Comparison of ENCODE assay signal across 8 cellular contexts in the genomic region with DNA sequence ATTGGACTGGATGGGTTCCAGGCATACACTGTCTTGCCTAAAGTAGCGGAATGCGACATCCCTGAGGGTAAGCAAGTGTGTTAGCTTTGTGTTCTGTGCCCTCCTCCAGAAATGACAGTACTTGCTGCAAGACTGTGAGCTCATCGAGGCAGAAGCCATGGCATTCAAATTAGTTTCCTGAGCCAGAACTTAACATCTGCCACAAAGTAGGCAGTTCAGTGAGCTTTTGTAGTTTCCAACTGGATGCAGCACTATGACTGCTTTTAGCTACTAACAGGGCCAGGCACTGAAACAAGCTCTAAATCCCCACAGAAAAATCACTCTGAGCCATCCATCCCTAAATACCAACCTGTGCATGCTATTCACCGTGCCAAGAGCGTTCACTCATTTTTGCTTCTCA. TPM values are rescaled to one million over a fixed set of nuclear protein-coding genes. Genes with fewer than 3 reads are reported as not detected.
A peak's percentile ranks its signal among the peaks of the same experiment; 100 is the strongest.
DNase-seq lines count a peak whose midpoint lies in the region; ATAC-seq and TF ChIP-seq lines count a peak whose summit lies in the region.

No MANE protein-coding gene starts in this region.

- no peak for TF ChIP-seq POLR2A in vagina (IDR thresholded peaks at IDR 0.05)

- H3K9me3 Mint-ChIP-seq in T-cell, result no peaks in the 10 kb centered on the region
- H3K9me3 Mint-ChIP-seq in stimulated activated naive B cell treated with anti-CD40 and anti-IgM and Interleukin-4, amounts not matched to agents 10 μg/mL and 1 μg/mL and 100 μg/mL, for 72 hours, result no peaks in the 10 kb centered on the region

- no peak for ATAC-seq in T-cell (replicated peaks in 1 of 4)
- ATAC-seq in stimulated activated naive B cell treated with anti-CD40 and anti-IgM and Interleukin-4, amounts not matched to agents 10 μg/mL and 1 μg/mL and 100 μg/mL, for 72 hours (replicated peaks), result no peak

- no peaks in the 10 kb centered on the region for H3K9me3 ChIP-seq in vagina

- peak overlapping the region in 1 of 2 donors; percentile 83 for H3K27ac Mint-ChIP-seq in T-cell
- peak overlapping the region; percentile 77 for H3K27ac Mint-ChIP-seq in stimulated activated naive B cell treated with anti-CD40 and anti-IgM and Interleukin-4, amounts not matched to agents 10 μg/mL and 1 μg/mL and 100 μg/mL, for 72 hours

- no peak overlapping the region for H3K27ac ChIP-seq in vagina

- POLR2A ChIA-PET in T-cell (lab: Charles Lee), result no interaction called here

- H3K27me3 Mint-ChIP-seq in T-cell, result peaks cover 8 to 18% of the 10 kb centered on the region in 2 donors
- H3K27me3 Mint-ChIP-seq in stimulated activated naive B cell treated with anti-CD40 and anti-IgM and Interleukin-4, amounts not matched to agents 10 μg/mL and 1 μg/mL and 100 μg/mL, for 72 hours, result peaks cover 17 to 18% of the 10 kb centered on the region in 2 donors

- peaks cover 36 to 45% (median 36%) of the 10 kb centered on the region in 3 donors for H3K4me1 Mint-ChIP-seq in T-cell
- H3K4me1 Mint-ChIP-seq in stimulated activated naive B cell treated with anti-CD40 and anti-IgM and Interleukin-4, amounts not matched to agents 10 μg/mL and 1 μg/mL and 100 μg/mL, for 72 hours, result peaks cover 25 to 35% of the 10 kb centered on the region in 2 donors

- H3K36me3 Mint-ChIP-seq in T-cell, result no peaks in the 10 kb centered on the region
- peaks cover 12 to 25% of the 10 kb centered on the region in 2 donors for H3K36me3 Mint-ChIP-seq in stimulated activated naive B cell treated with anti-CD40 and anti-IgM and Interleukin-4, amounts not matched to agents 10 μg/mL and 1 μg/mL and 100 μg/mL, for 72 hours

- peak overlapping the region; percentile 84 to 97 (median 85) for H3K4me3 Mint-ChIP-seq in T-cell
- peak overlapping the region; percentile 97 to 98 for H3K4me3 Mint-ChIP-seq in stimulated activated naive B cell treated with anti-CD40 and anti-IgM and Interleukin-4, amounts not matched to agents 10 μg/mL and 1 μg/mL and 100 μg/mL, for 72 hours

- DNase-seq in NCI-H2171 treated with DMSO at 0.1 percent for 48 hours (lab: John Stamatoyannopoulos, UW) (peak; percentile 54), NCI-H2171 (lab: John Stamatoyannopoulos, UW) (no peak), T-cell (no peak), fibroblast of the aortic adventitia (ENCODE audit: low read depth) (peak; percentile 20), NOMO-1 (lab: John Stamatoyannopoulos, UW; ENCODE audit: unreplicated experiment in 2 of 2) (no peak), vagina (ENCODE audit: extremely low spot score in 2 of 2) (no peak), NCI-H1105 treated with DMSO at 0.1 percent for 48 hours (lab: John Stamatoyannopoulos, UW) (no peak)
- DNase-seq in stimulated activated naive B cell treated with anti-CD40 and anti-IgM and Interleukin-4, amounts not matched to agents 10 μg/mL and 1 μg/mL and 100 μg/mL, for 72 hours, result peak; percentile 2

- CTCF ChIA-PET in T-cell (lab: Charles Lee), result interaction anchor here in 1 of 2 donors (0.6 to 1.4 kb wide), 6 partner anchors 9 to 984 kb away, joined by 3 to 7 read pairs (median 4); no protein-coding TSS in a partner anchor

- no peaks in the 10 kb centered on the region for H3K27me3 ChIP-seq in vagina

- TF ChIP-seq CTCF in fibroblast of the aortic adventitia (IDR thresholded peaks at IDR 0.05; ENCODE audit: insufficient read depth, low read length), result no peak
- TF ChIP-seq CTCF in vagina (IDR thresholded peaks at IDR 0.05), result no peak

- intact Hi-C loops in vagina (cut with DNase I), result no loop called here

- H3K36me3 ChIP-seq in vagina, result no peaks in the 10 kb centered on the region

- H3K4me1 ChIP-seq in vagina, result peaks cover 22% of the 10 kb centered on the region

- no peak overlapping the region for H3K4me3 ChIP-seq in fibroblast of the aortic adventitia (ENCODE audit: low read depth, low read length)
- peak overlapping the region in 1 of 2 donors; percentile 86 for H3K4me3 ChIP-seq in vagina

RNA-seq across cellular contexts. Expression of gene FAR1, which starts 1.2 kb away (rescaled TPM):
- total RNA-seq in T-cell (10 to 100 TPM; 25.2 to 35.2 (median 29.6) TPM), fibroblast of the aortic adventitia (ENCODE audit: low replicate concordance) (67.6 and 124 TPM in 2 replicates), vagina (77.6 TPM)

Comparison
In these comparisons a context has a peak if more than half of its experiments do, and no peak if none do; other contexts are left out.
1. DNase-seq: peak in NCI-H2171 treated with DMSO at 0.1 percent for 48 hours (single experiment), fibroblast of the aortic adventitia (single experiment) and stimulated activated naive B cell treated with anti-CD40 and anti-IgM and Interleukin-4, amounts not matched to agents 10 μg/mL and 1 μg/mL and 100 μg/mL, for 72 hours (single experiment); none in NCI-H2171 (single experiment), T-cell (0 of 34), NOMO-1 (0 of 2), vagina (0 of 2) and NCI-H1105 treated with DMSO at 0.1 percent for 48 hours (single experiment).